Comparison of ENCODE assay signal across 13 cellular contexts in the genomic region with DNA sequence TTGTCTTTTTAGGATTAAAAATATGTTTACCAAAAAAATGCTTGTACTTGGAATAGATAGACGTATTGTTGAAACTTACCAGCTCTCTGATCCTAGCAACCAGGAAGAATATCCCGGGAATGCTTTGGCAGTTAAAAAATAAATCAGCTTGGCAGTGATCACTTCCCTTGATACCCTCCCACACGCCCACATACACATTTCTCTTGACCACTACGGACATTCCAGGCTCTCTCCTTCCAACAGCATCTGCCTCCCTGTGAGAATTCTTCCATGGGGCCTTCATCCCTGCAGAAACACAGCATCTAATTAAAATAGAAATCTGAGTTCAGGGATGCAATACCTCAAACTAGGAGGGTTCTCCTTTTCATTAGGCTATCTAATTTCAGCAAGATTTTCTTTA. TPM values are rescaled to one million over a fixed set of nuclear protein-coding genes. Genes with fewer than 3 reads are reported as not detected.
A peak's percentile ranks its signal among the peaks of the same experiment; 100 is the strongest.
DNase-seq lines count a peak whose midpoint lies in the region; ATAC-seq and TF ChIP-seq lines count a peak whose summit lies in the region.
"Had no signal": no experiment of that assay in that cellular context is flagged by ENCODE, and none has a peak within 500 bp of the region (broad histone marks: within the 10 kb centered on the region; RNA-seq: fewer than 3 reads in every experiment).

No MANE protein-coding gene starts in this region.

- peak overlapping the region; percentile 53 for H3K27ac Mint-ChIP-seq in chondrocyte (ENCODE audit: unreplicated experiment)
- H3K27ac Mint-ChIP-seq in activated CD4-positive, alpha-beta T cell treated with anti-CD3 and anti-CD28 coated beads, Interleukin-2, amount 10 ng/mL, durations not matched to agents 7 days and 5 days = no peak overlapping the region
- H3K27ac Mint-ChIP-seq: activated B cell treated with CpG ODN at 0.5 μM for 24 hours; activated T-helper 17 cell treated with anti-CD3 and anti-CD28 coated beads, Interleukin-2, amount 50 U/mL, for 72 hours; stimulated activated memory B cell treated with anti-CD40 and anti-IgM and Interleukin-4, amounts not matched to agents 10 μg/mL and 1 μg/mL and 100 μg/mL, for 72 hours had no signal

- peak; percentile 85 for DNase-seq in AG08395 (ENCODE audit: low spot score)
- DNase-seq in IMR-90 = peak; percentile 88
- DNase-seq in chondrocyte (ENCODE audit: low spot score) = no peak
- peak; percentile 84 for DNase-seq in left kidney (ENCODE audit: low read depth, low spot score)
- no peak for DNase-seq in NCI-H82 treated with DMSO at 0.1 percent for 48 hours (lab: John Stamatoyannopoulos, UW; ENCODE audit: unreplicated experiment)
- no peak for DNase-seq in activated CD4-positive, alpha-beta T cell treated with anti-CD3 and anti-CD28 coated beads, Interleukin-2, amount 10 ng/mL, durations not matched to agents 7 days and 5 days
- DNase-seq: activated B cell treated with CpG ODN at 0.5 μM for 24 hours, colonic mucosa had no signal

- in situ Hi-C loops in IMR-90 (cut with MboI; ENCODE audit: low sequenced_read_pairs) = no loop called here

- peak overlapping the region; percentile 74 for H2AFZ ChIP-seq in IMR-90 (replicated peaks; ENCODE audit: low read length, poor library complexity)

- TF ChIP-seq CTCF in IMR-90 (conservative IDR thresholded peaks at IDR 0.05; ENCODE audit: low read depth, low read length) (no peak), chondrocyte (IDR thresholded peaks at IDR 0.05) (no peak)

- H2BK5ac ChIP-seq in IMR-90 (ENCODE audit: low read depth, low read length, poor library complexity, severe bottlenecking) = peak overlapping the region; percentile 85

- no peaks in the 10 kb centered on the region for H3K36me3 Mint-ChIP-seq in chondrocyte (ENCODE audit: low read depth)
- no peaks in the 10 kb centered on the region for H3K36me3 Mint-ChIP-seq in activated CD4-positive, alpha-beta T cell treated with anti-CD3 and anti-CD28 coated beads, Interleukin-2, amount 10 ng/mL, durations not matched to agents 7 days and 5 days (ENCODE audit: low read depth)
- H3K36me3 Mint-ChIP-seq: stimulated activated memory B cell treated with anti-CD40 and anti-IgM and Interleukin-4, amounts not matched to agents 10 μg/mL and 1 μg/mL and 100 μg/mL, for 72 hours had no signal

- H2AK5ac ChIP-seq in IMR-90 (ENCODE audit: low read depth, low read length) = no peak overlapping the region

- no peak overlapping the region for H3K4me2 ChIP-seq in IMR-90 (ENCODE audit: low read depth, low read length)

- peak; percentile 82 for ATAC-seq in IMR-90 (ENCODE audit: low read depth)
- ATAC-seq in GM19351 (IDR thresholded peaks at IDR 0.05; ENCODE audit: unreplicated experiment) = no peak
- no peak for ATAC-seq in HG03097 (IDR thresholded peaks at IDR 0.05; ENCODE audit: low FRiP score, unreplicated experiment)
- ATAC-seq: activated T-helper 17 cell treated with anti-CD3 and anti-CD28 coated beads, Interleukin-2, amount 50 U/mL, for 72 hours; stimulated activated memory B cell treated with anti-CD40 and anti-IgM and Interleukin-4, amounts not matched to agents 10 μg/mL and 1 μg/mL and 100 μg/mL, for 72 hours had no signal

- H3K56ac ChIP-seq in IMR-90 (ENCODE audit: extremely low read depth, insufficient read depth, low read length) = no peak overlapping the region

- H3K18ac ChIP-seq in IMR-90 (ENCODE audit: low read depth, low read length) = no peak overlapping the region

- no peak overlapping the region for H3K14ac ChIP-seq in IMR-90 (replicated peaks; ENCODE audit: low read depth, low read length)

- POLR2A ChIA-PET in IMR-90 (lab: Charles Lee; ENCODE audit: unreplicated experiment) = no interaction called here
- POLR2A ChIA-PET in activated CD4-positive, alpha-beta T cell treated with anti-CD3 and anti-CD28 coated beads, Interleukin-2, amount 10 ng/mL, durations not matched to agents 7 days and 5 days (lab: Charles Lee) = no interaction called here

- dilution Hi-C loops in IMR-90 (cut with HindIII; ENCODE audit: low sequenced_read_pairs, unreplicated experiment) = no loop called here

- H3K4me1 ChIP-seq in IMR-90 (ENCODE audit: control insufficient read depth, insufficient read depth, low read length) = peaks cover 2% of the 10 kb centered on the region
- H3K4me1 ChIP-seq: colonic mucosa had no signal

- H3K27ac ChIP-seq in IMR-90 (ENCODE audit: insufficient read depth, low read length) = no peak overlapping the region
- H3K27ac ChIP-seq: C4-2B, colonic mucosa had no signal

- H3K27me3 Mint-ChIP-seq in chondrocyte (ENCODE audit: low read depth) = no peaks in the 10 kb centered on the region
- H3K27me3 Mint-ChIP-seq in activated CD4-positive, alpha-beta T cell treated with anti-CD3 and anti-CD28 coated beads, Interleukin-2, amount 10 ng/mL, durations not matched to agents 7 days and 5 days = peaks cover 13% of the 10 kb centered on the region

- no TSS peak for BruUV-seq in IMR-90 (replicated peaks; lab: Mats Ljungman, UMichigan)

- no peaks in the 10 kb centered on the region for H4K20me1 ChIP-seq in IMR-90 (ENCODE audit: insufficient read depth, low read length)

- H4K5ac ChIP-seq in IMR-90 (ENCODE audit: low read depth, low read length) = no peak overlapping the region

- no peak for TF ChIP-seq POLR2A in IMR-90 (IDR thresholded peaks at IDR 0.05; ENCODE audit: low read depth, low read length)

- H2BK120ac ChIP-seq in IMR-90 (ENCODE audit: low read depth, low read length) = peak overlapping the region; percentile 89; the same call in 1 of the 2 replicates

- no peak overlapping the region for H2AK9ac ChIP-seq in IMR-90 (replicated peaks; ENCODE audit: low read depth, low read length, poor library complexity)

- no peaks in the 10 kb centered on the region for H3K79me1 ChIP-seq in IMR-90 (ENCODE audit: low read depth in 1 of 2, low read length in 2 of 2)

- intact Hi-C loops in IMR-90 (cut with micrococcal nuclease) = loop anchor here (5.0 kb wide), 2 partner anchors 69 to 104 kb away; a partner anchor contains a TSS

- no peak overlapping the region for H3K4me3 Mint-ChIP-seq in chondrocyte (ENCODE audit: unreplicated experiment)
- H3K4me3 Mint-ChIP-seq in activated CD4-positive, alpha-beta T cell treated with anti-CD3 and anti-CD28 coated beads, Interleukin-2, amount 10 ng/mL, durations not matched to agents 7 days and 5 days = no peak overlapping the region
- H3K4me3 Mint-ChIP-seq: activated B cell treated with CpG ODN at 0.5 μM for 24 hours; activated T-helper 17 cell treated with anti-CD3 and anti-CD28 coated beads, Interleukin-2, amount 50 U/mL, for 72 hours; stimulated activated memory B cell treated with anti-CD40 and anti-IgM and Interleukin-4, amounts not matched to agents 10 μg/mL and 1 μg/mL and 100 μg/mL, for 72 hours had no signal

- no peak overlapping the region for H3K23ac ChIP-seq in IMR-90 (ENCODE audit: low read depth, low read length)

- H2BK20ac ChIP-seq in IMR-90 (ENCODE audit: low read depth, low read length) = no peak overlapping the region

- H3K4me1 Mint-ChIP-seq in chondrocyte (ENCODE audit: low read depth) = peaks cover 77% of the 10 kb centered on the region
- no peaks in the 10 kb centered on the region for H3K4me1 Mint-ChIP-seq in activated CD4-positive, alpha-beta T cell treated with anti-CD3 and anti-CD28 coated beads, Interleukin-2, amount 10 ng/mL, durations not matched to agents 7 days and 5 days
- H3K4me1 Mint-ChIP-seq: activated B cell treated with CpG ODN at 0.5 μM for 24 hours; activated T-helper 17 cell treated with anti-CD3 and anti-CD28 coated beads, Interleukin-2, amount 50 U/mL, for 72 hours; stimulated activated memory B cell treated with anti-CD40 and anti-IgM and Interleukin-4, amounts not matched to agents 10 μg/mL and 1 μg/mL and 100 μg/mL, for 72 hours had no signal

- 0% methylated on average over 2 of the region's 4 CpGs; no CpG with 5 or more reads in 1 of the 2 experiments for WGBS in IMR-90 (ENCODE audit: extremely low coverage in 2 of 2, insufficient read length in 1 of 2), 2 experiments

- H3K9ac ChIP-seq in IMR-90 (ENCODE audit: low read depth, low read length) = no peak overlapping the region

- H3K27me3 ChIP-seq in IMR-90 (ENCODE audit: control insufficient read depth, insufficient read depth, low read length) = no peaks in the 10 kb centered on the region
- H3K27me3 ChIP-seq: colonic mucosa had no signal

- peak overlapping the region in 1 of 2 experiments; percentile 71; a peak in 1 of 4 replicates for H4K8ac ChIP-seq in IMR-90 (ENCODE audit: low read depth in 2 of 2, low read length in 2 of 2)

- no peak overlapping the region for H2BK15ac ChIP-seq in IMR-90 (ENCODE audit: low read depth, low read length)

- H3K9me3 Mint-ChIP-seq in chondrocyte (ENCODE audit: low read depth) = peaks cover 3% of the 10 kb centered on the region
- H3K9me3 Mint-ChIP-seq in activated CD4-positive, alpha-beta T cell treated with anti-CD3 and anti-CD28 coated beads, Interleukin-2, amount 10 ng/mL, durations not matched to agents 7 days and 5 days = no peaks in the 10 kb centered on the region
- H3K9me3 Mint-ChIP-seq: activated T-helper 17 cell treated with anti-CD3 and anti-CD28 coated beads, Interleukin-2, amount 50 U/mL, for 72 hours; stimulated activated memory B cell treated with anti-CD40 and anti-IgM and Interleukin-4, amounts not matched to agents 10 μg/mL and 1 μg/mL and 100 μg/mL, for 72 hours had no signal

- TF ChIP-seq RAD21 in IMR-90 (IDR thresholded peaks at IDR 0.05; ENCODE audit: low read length) = no peak

- CTCF ChIA-PET in IMR-90 (lab: Yijun Ruan, JAX) = interaction anchor here (1.1 kb wide), 1 partner anchor 103 kb away, joined by 5 read pairs; a partner anchor contains a TSS
- CTCF ChIA-PET in activated CD4-positive, alpha-beta T cell treated with anti-CD3 and anti-CD28 coated beads, Interleukin-2, amount 10 ng/mL, durations not matched to agents 7 days and 5 days (lab: Charles Lee) = interaction anchor here (1.0 to 1.1 kb wide), 2 partner anchors 102 to 105 kb away, joined by 3 read pairs; a partner anchor contains a TSS

- H3K4ac ChIP-seq in IMR-90 (ENCODE audit: low read depth, low read length) = no peak overlapping the region

- H4K91ac ChIP-seq in IMR-90 (ENCODE audit: insufficient read depth, low read depth, low read length) = no peak overlapping the region

- no peaks in the 10 kb centered on the region for H3K9me3 ChIP-seq in IMR-90 (ENCODE audit: control insufficient read depth, insufficient read depth, low read length)
- H3K9me3 ChIP-seq: colonic mucosa had no signal

- H3K9me1 ChIP-seq in IMR-90 (ENCODE audit: insufficient read depth, low read length) = peaks cover 3% of the 10 kb centered on the region; the same call in 1 of the 2 replicates

- no peak overlapping the region for H3K4me3 ChIP-seq in IMR-90 (ENCODE audit: insufficient read depth, low read depth, low read length)
- H3K4me3 ChIP-seq: colonic mucosa had no signal

- H3K36me3 ChIP-seq in IMR-90 (ENCODE audit: control insufficient read depth, insufficient read depth, low read length) = no peaks in the 10 kb centered on the region
- H3K36me3 ChIP-seq: colonic mucosa had no signal

RNA-seq across cellular contexts. Expression of a gene that starts 57.9 kb away (rescaled TPM):
- total RNA-seq in IMR-90 (2012; rRNA removed) (14.7 and 19.0 TPM in 2 replicates), chondrocyte (6.5 to 12.5 TPM (median 6.7 TPM) in 3 replicates)
- polyA plus RNA-seq in IMR-90 (2012; rRNA removed) = 10.9 and 12.1 TPM in 2 replicates
- polyA plus RNA-seq in IMR-90 (2012; cell fraction: cytosol; rRNA removed) = 7.1 and 8.5 TPM in 2 replicates
- 10.3 and 11.6 TPM in 2 replicates for polyA plus RNA-seq in IMR-90 (2012; cell fraction: nucleus; rRNA removed; ENCODE audit: low replicate concordance)
- under 1 TPM; 0.27 to 0.31 TPM for total RNA-seq in activated CD4-positive, alpha-beta T cell treated with anti-CD3 and anti-CD28 coated beads, Interleukin-2, amount 10 ng/mL, durations not matched to agents 7 days and 5 days

Comparison
In these comparisons a context has a peak if more than half of its experiments do, and no peak if none do; other contexts are left out.
1. DNase-seq: peak in AG08395 (single experiment), IMR-90 (single experiment) and left kidney (single experiment); none in chondrocyte (single experiment), NCI-H82 treated with DMSO at 0.1 percent for 48 hours (single experiment) and activated CD4-positive, alpha-beta T cell treated with anti-CD3 and anti-CD28 coated beads, Interleukin-2, amount 10 ng/mL, durations not matched to agents 7 days and 5 days (single experiment).